Comparison of ENCODE assay signal across 8 cellular contexts in genomic region chr16:1152651-1153259, GRCh38. TPM values are rescaled to one million over a fixed set of nuclear protein-coding genes. Genes with fewer than 3 reads are reported as not detected.
DNase-seq lines count a peak whose midpoint lies in the region; ATAC-seq, FAIRE-seq and TF ChIP-seq lines count a peak whose summit lies in the region.

Gene CACNA1H, plus strand, starts transcription at chr16:1153106. Its CDS starts 632 bp downstream, at chr16:1153738.

- no peaks in the 10 kb centered on the region for H3K36me3 Mint-ChIP-seq in activated CD8-positive, alpha-beta T cell treated with anti-CD3 and anti-CD28 coated beads, Interleukin-2, amount 10 ng/mL, durations not matched to agents 7 days and 5 days (ENCODE audit: low read depth)

- H3K27ac ChIP-seq in esophagus squamous epithelium, result peak within 1 kb of the TSS; percentile 68 to 88 (median 82)
- H3K27ac ChIP-seq in psoas muscle, result no peak within 1 kb of the TSS
- peak within 1 kb of the TSS; percentile 63 for H3K27ac ChIP-seq in urinary bladder (ENCODE audit: low read depth)

- H3K27me3 Mint-ChIP-seq in activated CD8-positive, alpha-beta T cell treated with anti-CD3 and anti-CD28 coated beads, Interleukin-2, amount 10 ng/mL, durations not matched to agents 7 days and 5 days (ENCODE audit: low read depth), result peaks cover 14% of the 10 kb centered on the region

- no peaks in the 10 kb centered on the region for H3K9me3 Mint-ChIP-seq in activated CD8-positive, alpha-beta T cell treated with anti-CD3 and anti-CD28 coated beads, Interleukin-2, amount 10 ng/mL, durations not matched to agents 7 days and 5 days (ENCODE audit: insufficient read depth)

- WGBS in esophagus squamous epithelium, 2 donors, result 0% methylated on average over 2 of the region's 98 CpGs; no CpG with 5 or more reads in 1 of the 2 donors
- WGBS in psoas muscle, 3 donors, result 0 to 4% (median 1%) methylated on average over 4 to 84 of the region's 98 CpGs
- WGBS in urinary bladder, result 2% methylated on average over 65 of the region's 98 CpGs

- CTCF ChIA-PET in activated CD8-positive, alpha-beta T cell treated with anti-CD3 and anti-CD28 coated beads, Interleukin-2, amount 10 ng/mL, durations not matched to agents 7 days and 5 days (lab: Charles Lee), result no interaction called here

- ATAC-seq in activated CD8-positive, alpha-beta T cell treated with anti-CD3 and anti-CD28 coated beads, Interleukin-2, amount 10 ng/mL, durations not matched to agents 7 days and 5 days, result peak; percentile 43
- ATAC-seq in psoas muscle, result no peak
- no peak for ATAC-seq in HG03280 (IDR thresholded peaks at IDR 0.05; ENCODE audit: unreplicated experiment)

- H3K36me3 ChIP-seq in esophagus squamous epithelium (no peaks in the 10 kb centered on the region), psoas muscle (ENCODE audit: insufficient read depth in 1 of 2, low read depth in 1 of 2) (no peaks in the 10 kb centered on the region), urinary bladder (ENCODE audit: insufficient read depth) (no peaks in the 10 kb centered on the region)

- no peaks in the 10 kb centered on the region for H3K4me1 Mint-ChIP-seq in activated CD8-positive, alpha-beta T cell treated with anti-CD3 and anti-CD28 coated beads, Interleukin-2, amount 10 ng/mL, durations not matched to agents 7 days and 5 days (ENCODE audit: low read depth)

- POLR2A ChIA-PET in activated CD8-positive, alpha-beta T cell treated with anti-CD3 and anti-CD28 coated beads, Interleukin-2, amount 10 ng/mL, durations not matched to agents 7 days and 5 days (lab: Charles Lee), result no interaction called here

- peak; percentile 46 for FAIRE-seq in HTR-8/SVneo (lab: Jason Lieb, UNC)

- TF ChIP-seq CTCF in esophagus squamous epithelium (IDR thresholded peaks at IDR 0.05) (peak in 1 of 6 experiments; percentile 16), psoas muscle (IDR thresholded peaks at IDR 0.05) (no peak)

- no peaks in the 10 kb centered on the region for H3K9me3 ChIP-seq in esophagus squamous epithelium
- H3K9me3 ChIP-seq in psoas muscle, result no peaks in the 10 kb centered on the region

- no peak within 1 kb of the TSS for H3K4me3 Mint-ChIP-seq in activated CD8-positive, alpha-beta T cell treated with anti-CD3 and anti-CD28 coated beads, Interleukin-2, amount 10 ng/mL, durations not matched to agents 7 days and 5 days

- H3K27me3 ChIP-seq in esophagus squamous epithelium (peaks cover 10 to 75% (median 14%) of the 10 kb centered on the region in 4 donors), psoas muscle (ENCODE audit: insufficient read depth in 3 of 3, low read length in 2 of 3) (peaks cover 0 to 94% (median 30%) of the 10 kb centered on the region in 3 donors)

- no peak for TF ChIP-seq POLR2A in esophagus squamous epithelium (IDR thresholded peaks at IDR 0.05)

- intact Hi-C loops in esophagus squamous epithelium (cut with DNase I), result no loop called here
- intact Hi-C loops in psoas muscle (cut with DNase I), result no loop called here

- no peak within 1 kb of the TSS for H3K27ac Mint-ChIP-seq in activated CD8-positive, alpha-beta T cell treated with anti-CD3 and anti-CD28 coated beads, Interleukin-2, amount 10 ng/mL, durations not matched to agents 7 days and 5 days

- peak; percentile 56 for DNase-seq in HTR-8/SVneo (ENCODE audit: insufficient read length, low spot score)
- peak; percentile 32 for DNase-seq in activated CD8-positive, alpha-beta T cell treated with anti-CD3 and anti-CD28 coated beads, Interleukin-2, amount 10 ng/mL, durations not matched to agents 7 days and 5 days
- no peak for DNase-seq in esophagus squamous epithelium (lab: John Stamatoyannopoulos, UW)
- no peak for DNase-seq in psoas muscle
- no peak for DNase-seq in cortex of kidney (lab: John Stamatoyannopoulos, UW)
- no peak for DNase-seq in NCI-H524 treated with DMSO at 0.1 percent for 48 hours (lab: John Stamatoyannopoulos, UW)

- H3K4me1 ChIP-seq in esophagus squamous epithelium (peaks cover 6 to 56% (median 20%) of the 10 kb centered on the region in 3 donors), psoas muscle (no peaks in the 10 kb centered on the region), urinary bladder (ENCODE audit: insufficient read depth) (no peaks in the 10 kb centered on the region)

- H3K4me3 ChIP-seq in esophagus squamous epithelium (peak within 1 kb of the TSS; percentile 34 to 70 (median 48)), psoas muscle (peak within 1 kb of the TSS; percentile 43), urinary bladder (ENCODE audit: low read depth, low read length) (peak within 1 kb of the TSS; percentile 70)

RNA-seq across cellular contexts. Expression of gene CACNA1H, which starts in this region (rescaled TPM):
- under 1 TPM; 0.57 to 0.92 TPM for total RNA-seq in activated CD8-positive, alpha-beta T cell treated with anti-CD3 and anti-CD28 coated beads, Interleukin-2, amount 10 ng/mL, durations not matched to agents 7 days and 5 days
- total RNA-seq in esophagus squamous epithelium (10 to 100 TPM in 1 of 4 donors, 1 to 10 TPM in 3; 1.7 to 14.7 (median 5.6) TPM), psoas muscle (1 to 10 TPM; 2.0 to 5.9 (median 3.0) TPM), urinary bladder (10.6 TPM)
- polyA plus RNA-seq in psoas muscle (1 to 10 TPM; 1.8 to 2.3 (median 2.0) TPM), urinary bladder (151 TPM)

Comparison
In these comparisons a context has a peak if more than half of its experiments do, and no peak if none do; other contexts are left out.
1. RNA of gene CACNA1H (polyA plus RNA-seq): 151 TPM in urinary bladder (single experiment); 1.8 to 2.3 TPM in psoas muscle; every median in the first group is over 10 times any median in the second.
2. Peak in DNase-seq and ATAC-seq in activated CD8-positive, alpha-beta T cell treated with anti-CD3 and anti-CD28 coated beads, Interleukin-2, amount 10 ng/mL, durations not matched to agents 7 days and 5 days; RNA of the gene not detected or under 1 TPM.
3. Peak in every context shown above with its lines, with median percentiles within 50 percentile points of each other: H3K4me3 ChIP-seq.